In the genomic region with DNA sequence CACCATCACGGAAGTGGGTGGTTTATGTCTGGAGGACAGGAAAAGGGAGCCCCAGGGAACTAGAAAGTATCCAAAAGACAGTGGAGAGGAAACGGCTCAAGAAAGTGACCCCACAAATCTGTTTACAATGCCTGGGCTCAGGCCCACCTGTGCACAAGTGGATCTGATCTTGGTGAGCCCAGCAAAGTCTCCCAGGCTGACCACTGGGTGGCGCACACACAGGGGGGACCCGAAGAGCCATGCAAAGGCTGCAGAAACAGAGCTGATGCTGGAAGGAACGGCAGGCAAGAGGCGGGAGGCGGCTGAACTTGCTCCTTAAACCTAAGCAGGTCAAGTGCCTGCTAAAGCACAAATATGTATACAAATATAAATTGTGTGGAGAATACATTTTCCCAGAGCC, we compare ENCODE assay signal across 1 cellular context.
TF ChIP-seq lines count a peak whose summit lies in the region.

No MANE protein-coding gene starts in this region.

TF ChIP-seq in H1, 55 proteins besides CTCF, POLR2A, EP300 and RAD21:
- no peak for TF ChIP-seq CREB1 (IDR thresholded peaks at IDR 0.05)
- no peak for TF ChIP-seq KDM4A (IDR thresholded peaks at IDR 0.05; ENCODE audit: low read depth, low read length, severe bottlenecking)
- no peak for TF ChIP-seq GTF2F1 (IDR thresholded peaks at IDR 0.05; ENCODE audit: borderline replicate concordance, low read depth, low read length)
- TF ChIP-seq E2F6 (IDR thresholded peaks at IDR 0.05): no peak
- no peak for TF ChIP-seq BACH1 (IDR thresholded peaks at IDR 0.05; ENCODE audit: low read length)
- TF ChIP-seq HDAC2 (IDR thresholded peaks at IDR 0.05; ENCODE audit: borderline replicate concordance in 1 of 2, low read depth in 2 of 2, low read length in 2 of 2): no peak
- no peak for TF ChIP-seq FOSL1 (IDR thresholded peaks at IDR 0.05; ENCODE audit: insufficient read depth, low read depth, low read length)
- TF ChIP-seq GABPA (IDR thresholded peaks at IDR 0.05; ENCODE audit: borderline replicate concordance, insufficient read depth, low read length): no peak
- TF ChIP-seq SP4 (IDR thresholded peaks at IDR 0.05; ENCODE audit: low read length): no peak
- no peak for TF ChIP-seq JUN (IDR thresholded peaks at IDR 0.05; ENCODE audit: low read depth, low read length)
- no peak for TF ChIP-seq MAFK (IDR thresholded peaks at IDR 0.05; ENCODE audit: low read depth, low read length)
- no peak for TF ChIP-seq EZH2 (IDR thresholded peaks at IDR 0.05; ENCODE audit: low read depth, low read length, severe bottlenecking)
- no peak for TF ChIP-seq PHF8 (conservative IDR thresholded peaks at IDR 0.05; ENCODE audit: low read depth, low read length)
- no peak for TF ChIP-seq TCF12 (IDR thresholded peaks at IDR 0.05; ENCODE audit: low read depth, low read length)
TF ChIP-seq in H1: peak in this region for 0.
